8 cellular contexts compared by ENCODE assay signal in the genomic region with DNA sequence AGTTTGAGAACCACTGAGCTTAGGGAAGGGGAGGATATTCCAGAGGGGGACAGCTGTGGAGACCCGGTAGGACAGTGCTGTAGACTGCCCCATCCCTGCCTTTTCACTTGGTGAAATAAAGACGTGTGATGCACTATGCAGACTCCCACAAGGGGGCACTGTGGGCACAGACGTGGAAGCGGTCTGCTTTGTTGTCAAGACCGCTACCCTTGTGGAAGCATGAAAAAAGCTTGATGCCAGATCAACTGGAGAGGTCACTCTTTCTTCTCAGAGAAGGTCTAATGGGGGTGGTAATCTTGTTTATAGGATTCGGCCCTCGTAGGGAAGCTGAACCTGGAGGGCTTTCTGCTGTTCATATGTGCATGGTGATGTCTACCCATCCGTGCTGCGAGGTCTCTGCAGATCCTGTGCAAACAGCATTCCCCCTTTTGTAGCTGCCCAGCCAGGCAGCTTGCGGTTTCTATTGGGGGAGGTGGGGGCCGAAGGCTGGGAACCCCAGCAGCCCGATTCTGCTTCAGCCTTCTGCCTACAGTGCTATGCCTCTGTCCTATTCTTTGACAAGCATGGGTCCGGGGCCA. TPM values are rescaled to one million over a fixed set of nuclear protein-coding genes. Genes with fewer than 3 reads are reported as not detected.
DNase-seq lines count a peak whose midpoint lies in the region; ATAC-seq and TF ChIP-seq lines count a peak whose summit lies in the region.

No MANE protein-coding gene starts in this region.

- no peaks in the 10 kb centered on the region for H3K9me3 ChIP-seq in Panc1 (ENCODE audit: control insufficient read depth, insufficient read depth, low read depth, low read length)
- H3K9me3 ChIP-seq in neuronal stem cell (replicated peaks in 1 of 2; ENCODE audit: control insufficient read depth in 2 of 2, insufficient read depth in 1 of 2, low read depth in 1 of 2, low read length in 2 of 2): no peaks in the 10 kb centered on the region

- peak; percentile 90 for TF ChIP-seq CTCF in AG09319 (IDR thresholded peaks at IDR 0.05; ENCODE audit: low read depth, low read length)
- peak; percentile 97 for TF ChIP-seq CTCF in Panc1 (IDR thresholded peaks at IDR 0.05)

- no peaks in the 10 kb centered on the region for H3K9me3 Mint-ChIP-seq in activated T-cell treated with anti-CD3 and anti-CD28 coated beads, Interleukin-2, amount 50 U/mL, for 72 hours

- no peak overlapping the region for H4K8ac ChIP-seq in neuronal stem cell (ENCODE audit: low read depth, low read length)

- H3K4ac ChIP-seq in neuronal stem cell (ENCODE audit: low read length): no peak overlapping the region

- ATAC-seq in GM18909 (IDR thresholded peaks at IDR 0.05; ENCODE audit: poor library complexity, unreplicated experiment) (peak; percentile 62), Panc1 (peak; percentile 75)
- ATAC-seq in activated T-cell treated with anti-CD3 and anti-CD28 coated beads, Interleukin-2, amount 50 U/mL, for 72 hours (replicated peaks in 1 of 2): peak; percentile 62 to 73

- H3K4me1 Mint-ChIP-seq in activated T-cell treated with anti-CD3 and anti-CD28 coated beads, Interleukin-2, amount 50 U/mL, for 72 hours (ENCODE audit: low read depth): peaks cover 27% of the 10 kb centered on the region

- H3K4me1 ChIP-seq in Panc1 (ENCODE audit: control insufficient read depth, insufficient read depth, low read length) (peaks cover 16% of the 10 kb centered on the region), neuronal stem cell (ENCODE audit: control insufficient read depth in 2 of 2, insufficient read depth in 1 of 2, low read depth in 1 of 2, low read length in 2 of 2) (peaks cover 4 to 5% of the 10 kb centered on the region in 2 donors)

- no peaks in the 10 kb centered on the region for H3K79me1 ChIP-seq in neuronal stem cell (ENCODE audit: low read depth, low read length)

- no TSS peak for BruUV-seq in Panc1 (replicated peaks; lab: Mats Ljungman, UMichigan)

- H2AK5ac ChIP-seq in neuronal stem cell (ENCODE audit: low read depth, low read length): no peak overlapping the region

- H3K9ac ChIP-seq in neuronal stem cell (ENCODE audit: low read depth, low read length, poor library complexity): no peak overlapping the region

- H3K27ac ChIP-seq in Panc1 (ENCODE audit: low read length) (no peak overlapping the region), neuronal stem cell (replicated peaks; ENCODE audit: low read length) (no peak overlapping the region)

- no peak overlapping the region for H2BK12ac ChIP-seq in neuronal stem cell (ENCODE audit: low read length)

- H2BK5ac ChIP-seq in neuronal stem cell (ENCODE audit: low read length): peak overlapping the region; percentile 62

- H3K4me2 ChIP-seq in neuronal stem cell (ENCODE audit: insufficient read depth, low read length, poor library complexity, severe bottlenecking): no peak overlapping the region

- no peak overlapping the region for H2BK15ac ChIP-seq in neuronal stem cell (ENCODE audit: low read length)

- H3K23ac ChIP-seq in neuronal stem cell (ENCODE audit: low read depth, low read length, poor library complexity): no peak overlapping the region

- intact Hi-C loops in Panc1 (cut with micrococcal nuclease; ENCODE audit: unreplicated experiment): loop anchor here (2.0 to 5.0 kb wide), 3 partner anchors 117 to 1150 kb away; no protein-coding TSS in a partner anchor

- H2BK120ac ChIP-seq in neuronal stem cell (ENCODE audit: low read depth, low read length): no peak overlapping the region

- H3K4me3 ChIP-seq in Panc1 (ENCODE audit: low read depth in 2 of 2, low read length in 2 of 2) (no peak overlapping the region), neuronal stem cell (ENCODE audit: low read length in 2 of 2) (no peak overlapping the region)

- no peak overlapping the region for H4K91ac ChIP-seq in neuronal stem cell (ENCODE audit: low read depth, low read length, poor library complexity)

- H3K18ac ChIP-seq in neuronal stem cell (ENCODE audit: low read length): peak overlapping the region; percentile 69

- H3K14ac ChIP-seq in neuronal stem cell (ENCODE audit: low read length): no peak overlapping the region

- WGBS in neuronal stem cell (ENCODE audit: extremely low coverage in 2 of 2, insufficient read length in 2 of 2, insufficient replicate concordance in 1 of 2), 2 donors: no CpG with 5 or more reads among the region's 13 CpGs

- H3K36me3 ChIP-seq in Panc1 (ENCODE audit: control insufficient read depth, insufficient read depth, low read length) (0 out of 2 replicates have a peak, but pooled peaks cover 2% of the 10 kb centered on the region), neuronal stem cell (replicated peaks in 1 of 2; ENCODE audit: control insufficient read depth in 2 of 2, insufficient read depth in 2 of 2, low read length in 2 of 2) (peaks cover 6 to 13% of the 10 kb centered on the region in 2 donors)

- CTCF ChIA-PET in Panc1 (lab: Charles Lee): interaction anchor here (0.6 to 1.3 kb wide), 7 partner anchors 84 to 1147 kb away, joined by 3 to 4 read pairs (median 3); no protein-coding TSS in a partner anchor

- no peak overlapping the region for H3K27ac Mint-ChIP-seq in activated T-cell treated with anti-CD3 and anti-CD28 coated beads, Interleukin-2, amount 50 U/mL, for 72 hours

- H3K36me3 Mint-ChIP-seq in activated T-cell treated with anti-CD3 and anti-CD28 coated beads, Interleukin-2, amount 50 U/mL, for 72 hours (ENCODE audit: insufficient read depth in 2 of 2): peaks cover 0 to 4% of the 10 kb centered on the region in 2 donors

- DNase-seq in AG09319 (ENCODE audit: extremely low read depth, low read depth) (peak; percentile 56), KBM-7 (peak; percentile 82), Panc1 (ENCODE audit: low read depth, low spot score) (peak; percentile 79), fibroblast of peridontal ligament (ENCODE audit: extremely low read depth) (peak; percentile 91), neuronal stem cell (ENCODE audit: low spot score) (peak; percentile 87), stromal cell of bone marrow (ENCODE audit: low read depth) (peak; percentile 73)
- DNase-seq in activated T-cell treated with anti-CD3 and anti-CD28 coated beads, Interleukin-2, amount 50 U/mL, for 72 hours: peak; percentile 83

- POLR2A ChIA-PET in Panc1 (lab: Charles Lee): no interaction called here

- H3K27me3 Mint-ChIP-seq in activated T-cell treated with anti-CD3 and anti-CD28 coated beads, Interleukin-2, amount 50 U/mL, for 72 hours (ENCODE audit: low read depth): no peaks in the 10 kb centered on the region

- no peak overlapping the region for H3K4me3 Mint-ChIP-seq in activated T-cell treated with anti-CD3 and anti-CD28 coated beads, Interleukin-2, amount 50 U/mL, for 72 hours

- peak overlapping the region; percentile 83 for H2AFZ ChIP-seq in neuronal stem cell (ENCODE audit: low read length)

- in situ Hi-C loops in KBM-7 (cut with MboI; ENCODE audit: low pct_unique_long_range_greater_than_20kb, low sequenced_read_pairs) (loop anchor here (25.0 kb wide), 1 partner anchor 1140 kb away; no protein-coding TSS in a partner anchor), Panc1 (cut with HindIII; ENCODE audit: low pct_unique_long_range_greater_than_20kb, low sequenced_read_pairs) (no loop called here)

- no peaks in the 10 kb centered on the region for H3K27me3 ChIP-seq in Panc1 (ENCODE audit: control insufficient read depth, insufficient read depth, low read length)
- H3K27me3 ChIP-seq in neuronal stem cell (ENCODE audit: control insufficient read depth in 3 of 3, insufficient read depth in 3 of 3, low read depth in 1 of 3, low read length in 3 of 3): no peaks in the 10 kb centered on the region

RNA-seq across cellular contexts. Expression of a gene that starts 13.7 kb away (rescaled TPM):
- total RNA-seq in Panc1 (2021; ENCODE audit: unreplicated experiment): 1,400 TPM
- polyA plus RNA-seq in Panc1 (2012; ENCODE audit: insufficient read length): 1,577 TPM
- 1,000 to 10,000 TPM; 1,385 to 1,724 TPM for total RNA-seq in activated T-cell treated with anti-CD3 and anti-CD28 coated beads, Interleukin-2, amount 50 U/mL, for 72 hours
- polyA plus RNA-seq in neuronal stem cell (2013, experiment 1 of 2): 6,374 TPM
- polyA plus RNA-seq in neuronal stem cell (2013, experiment 2 of 2): 6,359 TPM

RNA-seq across cellular contexts. Expression of a gene that starts 18.1 kb away (rescaled TPM):
- total RNA-seq in Panc1 (2021; ENCODE audit: unreplicated experiment): 26.3 TPM
- polyA plus RNA-seq in Panc1 (2012; ENCODE audit: insufficient read length): 19.2 TPM
- 10 to 100 TPM; 20.9 to 22.4 TPM for total RNA-seq in activated T-cell treated with anti-CD3 and anti-CD28 coated beads, Interleukin-2, amount 50 U/mL, for 72 hours
- 9.1 TPM for polyA plus RNA-seq in neuronal stem cell (2013, experiment 1 of 2)
- polyA plus RNA-seq in neuronal stem cell (2013, experiment 2 of 2): 9.1 TPM
